Comparison of ENCODE assay signal across 2 cellular contexts in the genomic region with DNA sequence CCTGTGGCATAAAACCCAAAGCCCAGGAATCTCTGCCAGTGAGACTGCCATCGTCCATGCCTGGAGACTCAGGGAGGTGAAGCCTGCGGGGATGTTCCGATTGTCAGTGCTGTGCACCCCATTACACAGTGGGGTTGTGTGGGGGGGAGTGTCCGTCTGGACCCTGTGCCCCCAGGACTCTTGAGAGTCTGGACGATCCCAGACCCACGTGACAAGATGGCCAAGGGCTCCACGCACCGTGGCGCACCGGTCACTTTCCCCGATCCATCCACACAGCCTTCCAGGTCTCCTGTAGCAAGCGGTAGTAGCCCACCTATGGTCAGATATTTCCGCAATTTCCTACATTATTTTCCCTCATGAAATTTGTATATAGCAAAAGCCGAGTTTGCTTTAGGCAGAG.
TF ChIP-seq lines count a peak whose summit lies in the region.

No MANE protein-coding gene starts in this region.

TF ChIP-seq in GM23338, 12 proteins besides CTCF, POLR2A, EP300 and RAD21:
- TF ChIP-seq CREB1 (CRISPR knock-in tag; IDR thresholded peaks at IDR 0.05; ENCODE audit: low read depth), result no peak
- peak; percentile 1 for TF ChIP-seq EZH2 (IDR thresholded peaks at IDR 0.05; ENCODE audit: low read depth, unreplicated experiment)
- TF ChIP-seq ZNF114 (CRISPR knock-in tag; IDR thresholded peaks at IDR 0.05), result no peak
- TF ChIP-seq, protein P1, sequence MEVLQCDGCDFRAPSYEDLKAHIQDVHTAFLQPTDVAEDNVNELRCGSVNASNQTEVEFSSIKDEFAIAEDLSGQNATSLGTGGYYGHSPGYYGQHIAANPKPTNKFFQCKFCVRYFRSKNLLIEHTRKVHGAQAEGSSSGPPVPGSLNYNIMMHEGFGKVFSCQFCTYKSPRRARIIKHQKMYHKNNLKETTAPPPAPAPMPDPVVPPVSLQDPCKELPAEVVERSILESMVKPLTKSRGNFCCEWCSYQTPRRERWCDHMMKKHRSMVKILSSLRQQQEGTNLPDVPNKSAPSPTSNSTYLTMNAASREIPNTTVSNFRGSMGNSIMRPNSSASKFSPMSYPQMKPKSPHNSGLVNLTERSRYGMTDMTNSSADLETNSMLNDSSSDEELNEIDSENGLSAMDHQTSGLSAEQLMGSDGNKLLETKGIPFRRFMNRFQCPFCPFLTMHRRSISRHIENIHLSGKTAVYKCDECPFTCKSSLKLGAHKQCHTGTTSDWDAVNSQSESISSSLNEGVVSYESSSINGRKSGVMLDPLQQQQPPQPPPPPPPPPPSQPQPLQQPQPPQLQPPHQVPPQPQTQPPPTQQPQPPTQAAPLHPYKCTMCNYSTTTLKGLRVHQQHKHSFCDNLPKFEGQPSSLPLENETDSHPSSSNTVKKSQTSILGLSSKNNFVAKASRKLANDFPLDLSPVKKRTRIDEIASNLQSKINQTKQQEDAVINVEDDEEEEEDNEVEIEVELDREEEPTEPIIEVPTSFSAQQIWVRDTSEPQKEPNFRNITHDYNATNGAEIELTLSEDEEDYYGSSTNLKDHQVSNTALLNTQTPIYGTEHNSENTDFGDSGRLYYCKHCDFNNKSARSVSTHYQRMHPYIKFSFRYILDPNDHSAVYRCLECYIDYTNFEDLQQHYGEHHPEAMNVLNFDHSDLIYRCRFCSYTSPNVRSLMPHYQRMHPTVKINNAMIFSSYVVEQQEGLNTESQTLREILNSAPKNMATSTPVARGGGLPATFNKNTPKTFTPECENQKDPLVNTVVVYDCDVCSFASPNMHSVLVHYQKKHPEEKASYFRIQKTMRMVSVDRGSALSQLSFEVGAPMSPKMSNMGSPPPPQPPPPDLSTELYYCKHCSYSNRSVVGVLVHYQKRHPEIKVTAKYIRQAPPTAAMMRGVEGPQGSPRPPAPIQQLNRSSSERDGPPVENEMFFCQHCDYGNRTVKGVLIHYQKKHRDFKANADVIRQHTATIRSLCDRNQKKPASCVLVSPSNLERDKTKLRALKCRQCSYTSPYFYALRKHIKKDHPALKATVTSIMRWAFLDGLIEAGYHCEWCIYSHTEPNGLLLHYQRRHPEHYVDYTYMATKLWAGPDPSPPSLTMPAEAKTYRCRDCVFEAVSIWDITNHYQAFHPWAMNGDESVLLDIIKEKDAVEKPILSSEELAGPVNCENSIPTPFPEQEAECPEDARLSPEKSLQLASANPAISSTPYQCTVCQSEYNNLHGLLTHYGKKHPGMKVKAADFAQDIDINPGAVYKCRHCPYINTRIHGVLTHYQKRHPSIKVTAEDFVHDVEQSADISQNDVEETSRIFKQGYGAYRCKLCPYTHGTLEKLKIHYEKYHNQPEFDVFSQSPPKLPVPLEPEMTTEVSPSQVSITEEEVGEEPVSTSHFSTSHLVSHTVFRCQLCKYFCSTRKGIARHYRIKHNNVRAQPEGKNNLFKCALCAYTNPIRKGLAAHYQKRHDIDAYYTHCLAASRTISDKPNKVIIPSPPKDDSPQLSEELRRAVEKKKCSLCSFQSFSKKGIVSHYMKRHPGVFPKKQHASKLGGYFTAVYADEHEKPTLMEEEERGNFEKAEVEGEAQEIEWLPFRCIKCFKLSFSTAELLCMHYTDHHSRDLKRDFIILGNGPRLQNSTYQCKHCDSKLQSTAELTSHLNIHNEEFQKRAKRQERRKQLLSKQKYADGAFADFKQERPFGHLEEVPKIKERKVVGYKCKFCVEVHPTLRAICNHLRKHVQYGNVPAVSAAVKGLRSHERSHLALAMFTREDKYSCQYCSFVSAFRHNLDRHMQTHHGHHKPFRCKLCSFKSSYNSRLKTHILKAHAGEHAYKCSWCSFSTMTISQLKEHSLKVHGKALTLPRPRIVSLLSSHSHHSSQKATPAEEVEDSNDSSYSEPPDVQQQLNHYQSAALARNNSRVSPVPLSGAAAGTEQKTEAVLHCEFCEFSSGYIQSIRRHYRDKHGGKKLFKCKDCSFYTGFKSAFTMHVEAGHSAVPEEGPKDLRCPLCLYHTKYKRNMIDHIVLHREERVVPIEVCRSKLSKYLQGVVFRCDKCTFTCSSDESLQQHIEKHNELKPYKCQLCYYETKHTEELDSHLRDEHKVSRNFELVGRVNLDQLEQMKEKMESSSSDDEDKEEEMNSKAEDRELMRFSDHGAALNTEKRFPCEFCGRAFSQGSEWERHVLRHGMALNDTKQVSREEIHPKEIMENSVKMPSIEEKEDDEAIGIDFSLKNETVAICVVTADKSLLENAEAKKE (CRISPR knock-in tag; IDR thresholded peaks at IDR 0.05), result no peak

TF ChIP-seq in K562, 482 proteins besides CTCF, POLR2A, EP300 and RAD21:
- TF ChIP-seq, protein P2, sequence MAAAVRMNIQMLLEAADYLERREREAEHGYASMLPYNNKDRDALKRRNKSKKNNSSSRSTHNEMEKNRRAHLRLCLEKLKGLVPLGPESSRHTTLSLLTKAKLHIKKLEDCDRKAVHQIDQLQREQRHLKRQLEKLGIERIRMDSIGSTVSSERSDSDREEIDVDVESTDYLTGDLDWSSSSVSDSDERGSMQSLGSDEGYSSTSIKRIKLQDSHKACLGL (CRISPR knock-in tag; IDR thresholded peaks at IDR 0.05; ENCODE audit: borderline replicate concordance, poor library complexity, severe bottlenecking), result no peak
- TF ChIP-seq, protein P3, sequence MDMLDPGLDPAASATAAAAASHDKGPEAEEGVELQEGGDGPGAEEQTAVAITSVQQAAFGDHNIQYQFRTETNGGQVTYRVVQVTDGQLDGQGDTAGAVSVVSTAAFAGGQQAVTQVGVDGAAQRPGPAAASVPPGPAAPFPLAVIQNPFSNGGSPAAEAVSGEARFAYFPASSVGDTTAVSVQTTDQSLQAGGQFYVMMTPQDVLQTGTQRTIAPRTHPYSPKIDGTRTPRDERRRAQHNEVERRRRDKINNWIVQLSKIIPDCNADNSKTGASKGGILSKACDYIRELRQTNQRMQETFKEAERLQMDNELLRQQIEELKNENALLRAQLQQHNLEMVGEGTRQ (CRISPR knock-in tag; IDR thresholded peaks at IDR 0.05), result peak; percentile 8; the same call in 1 of the 2 replicates
